Comparison of ENCODE assay signal across 18 cellular contexts in the genomic region with DNA sequence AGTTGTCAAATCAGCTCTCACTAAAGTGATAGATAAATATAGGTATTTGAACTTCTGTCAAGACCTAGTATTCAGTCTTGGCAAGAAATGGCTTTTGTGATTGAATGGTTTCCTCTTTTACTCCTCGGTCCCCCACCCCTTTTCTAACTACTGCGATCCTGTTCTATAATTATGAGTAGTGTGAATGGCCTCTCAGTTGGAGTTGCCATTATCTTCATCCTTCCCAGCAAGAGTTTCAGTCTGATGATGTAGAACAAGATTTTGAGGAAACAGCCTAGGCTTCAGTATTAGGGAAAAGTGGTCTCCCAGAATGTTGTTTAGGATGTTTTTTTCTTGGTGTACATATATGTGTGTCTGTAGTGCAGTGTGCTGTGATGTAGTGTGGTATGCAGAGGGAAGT.
"Had no signal": no experiment of that assay in that cellular context is flagged by ENCODE, and none has a peak within 500 bp of the region (broad histone marks: within the 10 kb centered on the region; RNA-seq: fewer than 3 reads in every experiment).

No MANE protein-coding gene starts in this region.

- H3K4me3 ChIP-seq: esophagus squamous epithelium, gastroesophageal sphincter, mucosa of descending colon, spleen had no signal

- H3K27ac ChIP-seq: epithelial cell of prostate, esophagus squamous epithelium, gastroesophageal sphincter, spleen had no signal

- H3K36me3 ChIP-seq: esophagus squamous epithelium, gastroesophageal sphincter, spleen had no signal

- H3K9me3 ChIP-seq: esophagus squamous epithelium, gastroesophageal sphincter, mucosa of descending colon, spleen had no signal

- H3K27me3 ChIP-seq: esophagus squamous epithelium, spleen had no signal

- DNase-seq: effector memory CD8-positive, alpha-beta T cell; esophagus squamous epithelium; foreskin fibroblast; glutamatergic neuron; islet precursor cell; mammary epithelial cell; mucosa of descending colon; natural killer cell; posterior cingulate gyrus; spleen; stimulated activated CD4-positive, alpha-beta T cell treated with anti-CD3 and anti-CD28 coated beads, Interleukin-15, amount 100 ng/mL, for 24 hours; stimulated activated CD4-positive, alpha-beta T cell treated with anti-CD3 and anti-CD28 coated beads, Interleukin-1b, Interleukin-23, amount 100 ng/mL, for 48 hours; stimulated activated naive CD4-positive, alpha-beta T cell; trophoblast cell had no signal

- ATAC-seq: effector memory CD8-positive, alpha-beta T cell; gastroesophageal sphincter; left lobe of liver; mucosa of descending colon; natural killer cell; sciatic nerve had no signal
